In genomic region chr17:1871743-1872142, GRCh38 we compare ENCODE assay signal across 18 cellular contexts. TPM values are rescaled to one million over a fixed set of nuclear protein-coding genes. Genes with fewer than 3 reads are reported as not detected.
DNase-seq lines count a peak whose midpoint lies in the region; ATAC-seq lines count a peak whose summit lies in the region.
"Had no signal": no experiment of that assay in that cellular context is flagged by ENCODE, and none has a peak within 500 bp of the region (broad histone marks: within the 10 kb centered on the region; RNA-seq: fewer than 3 reads in every experiment).

No MANE protein-coding gene starts in this region.

- H3K36me3 ChIP-seq in SJCRH30: peaks cover 2% of the 10 kb centered on the region; the same call in 1 of the 2 replicates

- no peak overlapping the region for H3K4me3 ChIP-seq in SJCRH30
- H3K4me3 ChIP-seq: K562, tibial artery had no signal

- no peaks in the 10 kb centered on the region for H3K4me1 ChIP-seq in SJCRH30
- H3K4me1 ChIP-seq: tibial artery had no signal

- peak; percentile 43 for ATAC-seq in activated naive CD8-positive, alpha-beta T cell treated with anti-CD3 and anti-CD28 coated beads, Interleukin-2, amount 10 ng/mL, durations not matched to agents 7 days and 5 days (ENCODE audit: low read depth)
- ATAC-seq: K562 had no signal

- no peaks in the 10 kb centered on the region for H3K9me3 ChIP-seq in SJCRH30 (replicated peaks)
- H3K9me3 ChIP-seq: tibial artery had no signal

- peak overlapping the region; percentile 90 for H3K27ac Mint-ChIP-seq in activated naive CD8-positive, alpha-beta T cell treated with anti-CD3 and anti-CD28 coated beads, Interleukin-2, amount 10 ng/mL, durations not matched to agents 7 days and 5 days
- peak overlapping the region; percentile 63 for H3K27ac Mint-ChIP-seq in stimulated activated naive CD8-positive, alpha-beta T cell treated with anti-CD3 and anti-CD28 coated beads, Interleukin-15, Interleukin-2, amounts not matched to agents 100 ng/mL and 50 ng/mL, for 24 hours
- H3K27ac Mint-ChIP-seq: activated B cell treated with CpG ODN at 0.5 μM for 24 hours, HFFc6, nephron progenitor cell had no signal

- H3K27ac ChIP-seq in SJCRH30: no peak overlapping the region
- H3K27ac ChIP-seq: C4-2B, tibial artery had no signal

- peak overlapping the region; percentile 62 for H3K4me3 Mint-ChIP-seq in activated naive CD8-positive, alpha-beta T cell treated with anti-CD3 and anti-CD28 coated beads, Interleukin-2, amount 10 ng/mL, durations not matched to agents 7 days and 5 days
- H3K4me3 Mint-ChIP-seq in stimulated activated naive CD8-positive, alpha-beta T cell treated with anti-CD3 and anti-CD28 coated beads, Interleukin-15, Interleukin-2, amounts not matched to agents 100 ng/mL and 50 ng/mL, for 24 hours: peak overlapping the region; percentile 50
- H3K4me3 Mint-ChIP-seq: activated B cell treated with CpG ODN at 0.5 μM for 24 hours, HFFc6, nephron progenitor cell had no signal

- H3K27me3 Mint-ChIP-seq in activated naive CD8-positive, alpha-beta T cell treated with anti-CD3 and anti-CD28 coated beads, Interleukin-2, amount 10 ng/mL, durations not matched to agents 7 days and 5 days: no peaks in the 10 kb centered on the region
- H3K27me3 Mint-ChIP-seq in stimulated activated naive CD8-positive, alpha-beta T cell treated with anti-CD3 and anti-CD28 coated beads, Interleukin-15, Interleukin-2, amounts not matched to agents 100 ng/mL and 50 ng/mL, for 24 hours: no peaks in the 10 kb centered on the region
- H3K27me3 Mint-ChIP-seq: activated B cell treated with CpG ODN at 0.5 μM for 24 hours had no signal

- H3K36me3 Mint-ChIP-seq in activated naive CD8-positive, alpha-beta T cell treated with anti-CD3 and anti-CD28 coated beads, Interleukin-2, amount 10 ng/mL, durations not matched to agents 7 days and 5 days: peaks cover 46% of the 10 kb centered on the region
- H3K36me3 Mint-ChIP-seq in stimulated activated naive CD8-positive, alpha-beta T cell treated with anti-CD3 and anti-CD28 coated beads, Interleukin-15, Interleukin-2, amounts not matched to agents 100 ng/mL and 50 ng/mL, for 24 hours (ENCODE audit: low read depth): peaks cover 67% of the 10 kb centered on the region

- H3K9me3 Mint-ChIP-seq in activated naive CD8-positive, alpha-beta T cell treated with anti-CD3 and anti-CD28 coated beads, Interleukin-2, amount 10 ng/mL, durations not matched to agents 7 days and 5 days: no peaks in the 10 kb centered on the region
- no peaks in the 10 kb centered on the region for H3K9me3 Mint-ChIP-seq in stimulated activated naive CD8-positive, alpha-beta T cell treated with anti-CD3 and anti-CD28 coated beads, Interleukin-15, Interleukin-2, amounts not matched to agents 100 ng/mL and 50 ng/mL, for 24 hours
- H3K9me3 Mint-ChIP-seq: activated B cell treated with CpG ODN at 0.5 μM for 24 hours, HFFc6, nephron progenitor cell had no signal

- DNase-seq in activated T-cell treated with anti-CD3 and anti-CD28 coated beads, Interleukin-2, amount 50 U/mL, for 1 hour: peak; percentile 39
- no peak for DNase-seq in activated T-cell treated with anti-CD3 and anti-CD28 coated beads for 4 hours
- DNase-seq in T-helper 2 cell: peak in 3 of 5 experiments; percentile 11 to 45 (median 30)
- no peak for DNase-seq in activated naive CD8-positive, alpha-beta T cell treated with anti-CD3 and anti-CD28 coated beads, Interleukin-2, amount 10 ng/mL, durations not matched to agents 7 days and 5 days
- DNase-seq in NCI-H2171 treated with DMSO at 0.1 percent for 48 hours (lab: John Stamatoyannopoulos, UW): no peak
- DNase-seq in NOMO-1 (lab: John Stamatoyannopoulos, UW; ENCODE audit: unreplicated experiment in 2 of 2): no peak
- DNase-seq in SJCRH30: no peak
- DNase-seq: activated B cell treated with CpG ODN at 0.5 μM for 24 hours, aorta, DMS79, HFFc6, NCI-H2029, nephron progenitor cell, SW 1271, tibial artery had no signal

- no peaks in the 10 kb centered on the region for H3K27me3 ChIP-seq in SJCRH30
- H3K27me3 ChIP-seq: tibial artery had no signal

- POLR2A ChIA-PET in activated naive CD8-positive, alpha-beta T cell treated with anti-CD3 and anti-CD28 coated beads, Interleukin-2, amount 10 ng/mL, durations not matched to agents 7 days and 5 days (lab: Charles Lee): interaction anchor here (1.0 to 3.6 kb wide), 5 partner anchors 42 to 188 kb away, joined by 3 to 25 read pairs (median 3); partner anchors contain the start of genes RPA1 and SMYD4

- peaks cover 55% of the 10 kb centered on the region for H3K4me1 Mint-ChIP-seq in activated naive CD8-positive, alpha-beta T cell treated with anti-CD3 and anti-CD28 coated beads, Interleukin-2, amount 10 ng/mL, durations not matched to agents 7 days and 5 days
- peaks cover 53% of the 10 kb centered on the region for H3K4me1 Mint-ChIP-seq in stimulated activated naive CD8-positive, alpha-beta T cell treated with anti-CD3 and anti-CD28 coated beads, Interleukin-15, Interleukin-2, amounts not matched to agents 100 ng/mL and 50 ng/mL, for 24 hours (ENCODE audit: low read depth)
- H3K4me1 Mint-ChIP-seq: activated B cell treated with CpG ODN at 0.5 μM for 24 hours had no signal

RNA-seq across cellular contexts. Expression of gene RPA1, which starts 41.9 kb away (rescaled TPM):
- total RNA-seq in activated naive CD8-positive, alpha-beta T cell treated with anti-CD3 and anti-CD28 coated beads, Interleukin-2, amount 10 ng/mL, durations not matched to agents 7 days and 5 days: 100 to 1,000 TPM; 245 to 252 TPM
- total RNA-seq in SJCRH30 (2014; rRNA removed; shearing (Covaris generic)): 38.7 and 45.4 TPM in 2 replicates

RNA-seq across cellular contexts. Expression of gene SMYD4, which starts 42.0 kb away (rescaled TPM):
- total RNA-seq in activated naive CD8-positive, alpha-beta T cell treated with anti-CD3 and anti-CD28 coated beads, Interleukin-2, amount 10 ng/mL, durations not matched to agents 7 days and 5 days: 10 to 100 TPM; 44.7 to 48.6 TPM
- total RNA-seq in SJCRH30 (2014; rRNA removed; shearing (Covaris generic)): 9.6 and 10.1 TPM in 2 replicates

Comparison
In these comparisons a context has a peak if more than half of its experiments do, and no peak if none do; other contexts are left out.
1. DNase-seq: peak in activated T-cell treated with anti-CD3 and anti-CD28 coated beads, Interleukin-2, amount 50 U/mL, for 1 hour (single experiment) and T-helper 2 cell (3 of 5); none in activated T-cell treated with anti-CD3 and anti-CD28 coated beads for 4 hours (single experiment), activated naive CD8-positive, alpha-beta T cell treated with anti-CD3 and anti-CD28 coated beads, Interleukin-2, amount 10 ng/mL, durations not matched to agents 7 days and 5 days (single experiment), NCI-H2171 treated with DMSO at 0.1 percent for 48 hours (single experiment), NOMO-1 (0 of 2) and SJCRH30 (0 of 2).